ENCODE assay signal across 8 cellular contexts in the genomic region with DNA sequence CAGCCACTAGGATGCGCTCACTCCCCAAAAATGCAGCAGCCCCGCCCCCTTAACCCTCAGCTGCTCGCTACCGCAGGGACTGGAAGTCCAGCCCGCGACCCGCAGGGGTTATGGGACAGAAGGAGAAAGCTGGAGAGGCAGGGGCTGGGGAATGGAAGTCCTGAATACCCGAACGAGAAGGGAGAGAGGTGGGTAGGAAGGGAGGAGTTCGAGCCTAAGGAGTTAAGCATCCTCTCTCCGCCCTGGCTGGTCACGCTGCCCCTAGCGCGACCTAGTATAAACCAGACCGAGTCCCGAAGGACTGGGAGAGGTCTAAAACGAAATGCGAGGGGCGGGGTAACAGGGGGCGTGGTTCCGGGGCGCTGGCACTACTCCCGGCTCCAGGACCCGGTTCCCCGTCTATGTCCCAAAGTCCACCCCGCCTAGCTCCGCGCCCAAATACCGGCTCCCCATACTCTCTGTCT. TPM values are rescaled to one million over a fixed set of nuclear protein-coding genes. Genes with fewer than 3 reads are reported as not detected.
DNase-seq lines count a peak whose midpoint lies in the region; ATAC-seq and TF ChIP-seq lines count a peak whose summit lies in the region.

No MANE protein-coding gene starts in this region.

- H3K14ac ChIP-seq in neuronal stem cell (ENCODE audit: low read length) = peak overlapping the region; percentile 73

- H3K9ac ChIP-seq in neuronal stem cell (ENCODE audit: low read depth, low read length, poor library complexity) = peak overlapping the region; percentile 82

- no peak overlapping the region for H3K4ac ChIP-seq in neuronal stem cell (ENCODE audit: low read length)

- H3K4me3 ChIP-seq in RWPE2 (ENCODE audit: severe bottlenecking) (peak overlapping the region; percentile 66), gastroesophageal sphincter (peak overlapping the region; percentile 80 to 92), neuronal stem cell (ENCODE audit: low read length in 2 of 2) (peak overlapping the region; percentile 83 to 94)

- no peak overlapping the region for H2BK12ac ChIP-seq in neuronal stem cell (ENCODE audit: low read length)

- peak; percentile 85 for TF ChIP-seq CTCF in RWPE2 (IDR thresholded peaks at IDR 0.05; ENCODE audit: poor library complexity, severe bottlenecking)
- TF ChIP-seq CTCF in gastroesophageal sphincter (IDR thresholded peaks at IDR 0.05) = peak in 2 of 4 experiments; percentile 63 to 75

- peak overlapping the region; percentile 95 for H3K23ac ChIP-seq in neuronal stem cell (ENCODE audit: low read depth, low read length, poor library complexity)

- CTCF ChIA-PET in activated naive CD4-positive, alpha-beta T cell treated with anti-CD3 and anti-CD28 coated beads, Interleukin-2, amount 10 ng/mL, durations not matched to agents 7 days and 5 days (lab: Charles Lee) = interaction anchor here (0.6 to 5.4 kb wide), 13 partner anchors 9 to 103 kb away, joined by 3 to 23 read pairs (median 5); a partner anchor contains a TSS

- peak overlapping the region; percentile 77 for H3K4me2 ChIP-seq in neuronal stem cell (ENCODE audit: insufficient read depth, low read length, poor library complexity, severe bottlenecking)

- WGBS in gastroesophageal sphincter (ENCODE audit: low coverage in 1 of 2), 2 donors = 0% methylated on average over 3 to 7 of the region's 29 CpGs
- no CpG with 5 or more reads among the region's 29 CpGs for WGBS in neuronal stem cell (ENCODE audit: extremely low coverage in 2 of 2, insufficient read length in 2 of 2, insufficient replicate concordance in 1 of 2), 2 donors

- H2BK120ac ChIP-seq in neuronal stem cell (ENCODE audit: low read depth, low read length) = no peak overlapping the region

- H3K79me1 ChIP-seq in neuronal stem cell (ENCODE audit: low read depth, low read length) = peaks cover 15% of the 10 kb centered on the region

- H3K4me1 ChIP-seq in RWPE2 (ENCODE audit: insufficient read depth, poor library complexity, severe bottlenecking) = peaks cover 12% of the 10 kb centered on the region
- peaks cover 0 to 70% (median 29%) of the 10 kb centered on the region in 3 donors for H3K4me1 ChIP-seq in gastroesophageal sphincter
- peaks cover 13 to 18% of the 10 kb centered on the region in 2 donors for H3K4me1 ChIP-seq in neuronal stem cell (ENCODE audit: control insufficient read depth in 2 of 2, insufficient read depth in 1 of 2, low read depth in 1 of 2, low read length in 2 of 2)

- H2AFZ ChIP-seq in neuronal stem cell (ENCODE audit: low read length) = peak overlapping the region; percentile 86

- H3K36me3 ChIP-seq in RWPE2 (ENCODE audit: low read depth) (peaks cover 44% of the 10 kb centered on the region), gastroesophageal sphincter (peaks cover 0 to 72% of the 10 kb centered on the region in 2 donors), neuronal stem cell (replicated peaks in 1 of 2; ENCODE audit: control insufficient read depth in 2 of 2, insufficient read depth in 2 of 2, low read length in 2 of 2) (peaks cover 57 to 83% of the 10 kb centered on the region in 2 donors)

- peak overlapping the region; percentile 100 for H3K18ac ChIP-seq in neuronal stem cell (ENCODE audit: low read length)

- peak overlapping the region; percentile 88 for H2AK5ac ChIP-seq in neuronal stem cell (ENCODE audit: low read depth, low read length)

- H4K91ac ChIP-seq in neuronal stem cell (ENCODE audit: low read depth, low read length, poor library complexity) = no peak overlapping the region

- H4K8ac ChIP-seq in neuronal stem cell (ENCODE audit: low read depth, low read length) = no peak overlapping the region

- no peak for TF ChIP-seq EP300 in gastroesophageal sphincter (IDR thresholded peaks at IDR 0.05)

- H2BK5ac ChIP-seq in neuronal stem cell (ENCODE audit: low read length) = peak overlapping the region; percentile 85

- ATAC-seq in RWPE2 (ENCODE audit: low read depth) = peak; percentile 81
- ATAC-seq in gastroesophageal sphincter = peak; percentile 92

- peaks cover 77% of the 10 kb centered on the region for H3K4me1 Mint-ChIP-seq in activated naive CD4-positive, alpha-beta T cell treated with anti-CD3 and anti-CD28 coated beads, Interleukin-2, amount 10 ng/mL, durations not matched to agents 7 days and 5 days

- H3K9me3 ChIP-seq in RWPE2 (ENCODE audit: severe bottlenecking) = no peaks in the 10 kb centered on the region
- no peaks in the 10 kb centered on the region for H3K9me3 ChIP-seq in gastroesophageal sphincter
- H3K9me3 ChIP-seq in neuronal stem cell (replicated peaks in 1 of 2; ENCODE audit: control insufficient read depth in 2 of 2, insufficient read depth in 1 of 2, low read depth in 1 of 2, low read length in 2 of 2) = no peaks in the 10 kb centered on the region

- H3K27me3 ChIP-seq in RWPE2 (ENCODE audit: insufficient read depth, poor library complexity, severe bottlenecking) (no peaks in the 10 kb centered on the region), gastroesophageal sphincter (no peaks in the 10 kb centered on the region), neuronal stem cell (ENCODE audit: control insufficient read depth in 3 of 3, insufficient read depth in 3 of 3, low read depth in 1 of 3, low read length in 3 of 3) (no peaks in the 10 kb centered on the region)

- H3K27ac Mint-ChIP-seq in activated naive CD4-positive, alpha-beta T cell treated with anti-CD3 and anti-CD28 coated beads, Interleukin-2, amount 10 ng/mL, durations not matched to agents 7 days and 5 days = peak overlapping the region; percentile 69

- no peak for TF ChIP-seq POLR2A in gastroesophageal sphincter (IDR thresholded peaks at IDR 0.05)

- peak overlapping the region; percentile 88 for H3K4me3 Mint-ChIP-seq in activated naive CD4-positive, alpha-beta T cell treated with anti-CD3 and anti-CD28 coated beads, Interleukin-2, amount 10 ng/mL, durations not matched to agents 7 days and 5 days

- peak; percentile 56 for DNase-seq in NK-92 treated with Interleukin-12 subunit alpha and Interleukin-12 subunit beta, amount 100 ng/mL, for 24 hours (lab: John Stamatoyannopoulos, UW)
- DNase-seq in NK-92 (lab: John Stamatoyannopoulos, UW; ENCODE audit: unreplicated experiment) = no peak
- peak in 73 of 76 experiments; percentile 39 to 99 (median 79) for DNase-seq in HUDEP-2 (lab: John Stamatoyannopoulos, UW; ENCODE audit: unreplicated experiment in 76 of 76)
- DNase-seq in RWPE2 (ENCODE audit: low spot score) = peak; percentile 89
- peak; percentile 87 for DNase-seq in activated naive CD4-positive, alpha-beta T cell treated with anti-CD3 and anti-CD28 coated beads, Interleukin-2, amount 10 ng/mL, durations not matched to agents 7 days and 5 days
- peak; percentile 92 for DNase-seq in neuronal stem cell (ENCODE audit: low spot score)
- peak; percentile 92 for DNase-seq in stromal cell of bone marrow (ENCODE audit: low read depth)

- no peak overlapping the region for H2BK15ac ChIP-seq in neuronal stem cell (ENCODE audit: low read length)

- H3K9me3 Mint-ChIP-seq in activated naive CD4-positive, alpha-beta T cell treated with anti-CD3 and anti-CD28 coated beads, Interleukin-2, amount 10 ng/mL, durations not matched to agents 7 days and 5 days = no peaks in the 10 kb centered on the region

- H3K36me3 Mint-ChIP-seq in activated naive CD4-positive, alpha-beta T cell treated with anti-CD3 and anti-CD28 coated beads, Interleukin-2, amount 10 ng/mL, durations not matched to agents 7 days and 5 days = peaks cover 61% of the 10 kb centered on the region

- H3K27me3 Mint-ChIP-seq in activated naive CD4-positive, alpha-beta T cell treated with anti-CD3 and anti-CD28 coated beads, Interleukin-2, amount 10 ng/mL, durations not matched to agents 7 days and 5 days = no peaks in the 10 kb centered on the region

- H3K27ac ChIP-seq in RWPE2 (ENCODE audit: poor library complexity, severe bottlenecking) = peak overlapping the region; percentile 63
- peak overlapping the region; percentile 94 to 99 (median 96) for H3K27ac ChIP-seq in gastroesophageal sphincter
- peak overlapping the region; percentile 84 for H3K27ac ChIP-seq in neuronal stem cell (replicated peaks; ENCODE audit: low read length)

RNA-seq across cellular contexts. Expression of a gene that starts 0.4 kb away (rescaled TPM):
- total RNA-seq in gastroesophageal sphincter = 100 to 1,000 TPM in 2 of 4 donors, 10 to 100 TPM in 2; 75.6 to 127 (median 99.0) TPM
- polyA plus RNA-seq in neuronal stem cell (2013, experiment 1 of 2) = 115 TPM
- 115 TPM for polyA plus RNA-seq in neuronal stem cell (2013, experiment 2 of 2)

RNA-seq across cellular contexts. Expression of a gene that starts 6.4 kb away (rescaled TPM):
- under 1 TPM in 1 of 4 donors, not detected in 3; 0.54 TPM for total RNA-seq in gastroesophageal sphincter
- not detected for polyA plus RNA-seq in neuronal stem cell (2013, experiment 1 of 2)
- polyA plus RNA-seq in neuronal stem cell (2013, experiment 2 of 2) = not detected

RNA-seq across cellular contexts. Expression of a gene that starts 6.8 kb away (rescaled TPM):
- total RNA-seq in gastroesophageal sphincter = 100 to 1,000 TPM; 191 to 427 (median 276) TPM
- polyA plus RNA-seq in neuronal stem cell (2013, experiment 1 of 2) = 220 TPM
- polyA plus RNA-seq in neuronal stem cell (2013, experiment 2 of 2) = 216 TPM

RNA-seq across cellular contexts. Expression of a gene that starts 8.0 kb away (rescaled TPM):
- total RNA-seq in gastroesophageal sphincter = not detected
- polyA plus RNA-seq in neuronal stem cell (2013, experiment 1 of 2) = 0.57 TPM
- polyA plus RNA-seq in neuronal stem cell (2013, experiment 2 of 2) = 0.66 TPM

RNA-seq across cellular contexts. Expression of a gene that starts 10.3 kb away (rescaled TPM):
- total RNA-seq in gastroesophageal sphincter = 10 to 100 TPM in 1 of 4 donors, 1 to 10 TPM in 3; 1.9 to 12.7 (median 6.7) TPM
- polyA plus RNA-seq in neuronal stem cell (2013, experiment 1 of 2) = 25.1 TPM
- 25.6 TPM for polyA plus RNA-seq in neuronal stem cell (2013, experiment 2 of 2)
